Comparison of ENCODE assay signal across 7 cellular contexts in the genomic region with DNA sequence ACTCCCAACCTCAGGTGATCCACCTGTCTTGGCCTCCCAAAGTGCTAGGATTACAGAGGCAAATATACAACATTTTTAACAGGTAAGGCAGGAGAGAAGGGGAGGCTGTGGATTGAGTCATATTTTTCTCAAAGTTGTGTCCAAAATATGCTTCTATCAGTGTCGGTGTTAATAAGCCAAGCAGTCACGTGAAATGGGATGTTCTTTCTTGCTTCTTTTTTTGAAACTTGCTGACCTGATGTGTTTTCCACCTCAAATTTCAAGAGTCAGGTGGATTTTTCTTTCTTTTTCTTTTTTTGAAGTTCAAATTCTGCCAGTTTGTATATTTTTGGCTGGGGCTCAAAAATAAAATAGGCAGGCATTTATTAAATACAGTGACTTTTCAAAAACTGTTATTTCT.
"Had no signal": no experiment of that assay in that cellular context is flagged by ENCODE, and none has a peak within 500 bp of the region (broad histone marks: within the 10 kb centered on the region; RNA-seq: fewer than 3 reads in every experiment).

No MANE protein-coding gene starts in this region.

- DNase-seq: HFFc6, KBM-7 had no signal

- H3K27ac ChIP-seq: HL-60 had no signal

- ATAC-seq: GM23338, HCT116, HepG2 had no signal

- H3K4me1 ChIP-seq: HAP-1 had no signal

- H3K36me3 ChIP-seq: HAP-1 had no signal

- H3K4me3 ChIP-seq: GM23338, HAP-1 had no signal
